ENCODE assay signal across 2 cellular contexts in the genomic region with DNA sequence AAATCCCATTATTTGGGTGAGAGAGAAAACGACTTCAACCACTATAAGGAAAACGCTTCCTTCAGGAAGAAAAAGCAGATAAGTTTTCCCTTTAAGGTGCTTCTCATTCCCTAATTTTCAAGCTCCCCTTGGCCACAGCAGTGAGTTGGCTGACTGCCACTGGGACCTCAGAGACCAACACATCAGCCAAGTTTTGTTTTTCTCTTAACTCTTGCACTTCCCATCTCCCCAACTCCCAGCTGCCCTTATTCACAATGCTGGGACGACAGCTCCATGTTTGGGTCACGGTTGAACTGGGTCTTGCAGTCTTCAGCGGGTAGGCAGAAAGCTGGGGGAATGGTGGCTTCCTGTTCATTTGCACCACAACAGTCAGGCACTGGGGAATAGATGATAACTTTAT.
TF ChIP-seq lines count a peak whose summit lies in the region.

No MANE protein-coding gene starts in this region.

TF ChIP-seq in IMR-90, 13 proteins besides CTCF, POLR2A, EP300 and RAD21:
- TF ChIP-seq CEBPB (IDR thresholded peaks at IDR 0.05; ENCODE audit: low read depth, low read length) = no peak
- TF ChIP-seq MAZ (IDR thresholded peaks at IDR 0.05; ENCODE audit: borderline replicate concordance, low read depth, low read length) = no peak
- no peak for TF ChIP-seq SMC3 (IDR thresholded peaks at IDR 0.05; ENCODE audit: low read depth, low read length)
- TF ChIP-seq CHD1 (IDR thresholded peaks at IDR 0.05; ENCODE audit: low read depth, low read length) = no peak
- TF ChIP-seq RFX5 (IDR thresholded peaks at IDR 0.05; ENCODE audit: low read depth, low read length) = no peak
- no peak for TF ChIP-seq BHLHE40 (IDR thresholded peaks at IDR 0.05; ENCODE audit: low read depth, low read length)
- TF ChIP-seq, protein P1, sequence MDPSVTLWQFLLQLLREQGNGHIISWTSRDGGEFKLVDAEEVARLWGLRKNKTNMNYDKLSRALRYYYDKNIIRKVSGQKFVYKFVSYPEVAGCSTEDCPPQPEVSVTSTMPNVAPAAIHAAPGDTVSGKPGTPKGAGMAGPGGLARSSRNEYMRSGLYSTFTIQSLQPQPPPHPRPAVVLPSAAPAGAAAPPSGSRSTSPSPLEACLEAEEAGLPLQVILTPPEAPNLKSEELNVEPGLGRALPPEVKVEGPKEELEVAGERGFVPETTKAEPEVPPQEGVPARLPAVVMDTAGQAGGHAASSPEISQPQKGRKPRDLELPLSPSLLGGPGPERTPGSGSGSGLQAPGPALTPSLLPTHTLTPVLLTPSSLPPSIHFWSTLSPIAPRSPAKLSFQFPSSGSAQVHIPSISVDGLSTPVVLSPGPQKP (IDR thresholded peaks at IDR 0.05; ENCODE audit: borderline replicate concordance, low read depth, low read length) = no peak
- TF ChIP-seq FOS (IDR thresholded peaks at IDR 0.05; ENCODE audit: low read depth, low read length) = no peak
- no peak for TF ChIP-seq RCOR1 (IDR thresholded peaks at IDR 0.05; ENCODE audit: insufficient replicate concordance, low read length)
- TF ChIP-seq, protein P2, sequence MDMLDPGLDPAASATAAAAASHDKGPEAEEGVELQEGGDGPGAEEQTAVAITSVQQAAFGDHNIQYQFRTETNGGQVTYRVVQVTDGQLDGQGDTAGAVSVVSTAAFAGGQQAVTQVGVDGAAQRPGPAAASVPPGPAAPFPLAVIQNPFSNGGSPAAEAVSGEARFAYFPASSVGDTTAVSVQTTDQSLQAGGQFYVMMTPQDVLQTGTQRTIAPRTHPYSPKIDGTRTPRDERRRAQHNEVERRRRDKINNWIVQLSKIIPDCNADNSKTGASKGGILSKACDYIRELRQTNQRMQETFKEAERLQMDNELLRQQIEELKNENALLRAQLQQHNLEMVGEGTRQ (IDR thresholded peaks at IDR 0.05; ENCODE audit: low read depth, low read length) = no peak
- no peak for TF ChIP-seq MAFK (IDR thresholded peaks at IDR 0.05; ENCODE audit: low read depth, low read length)
- no peak for TF ChIP-seq NFE2L2 (IDR thresholded peaks at IDR 0.05; ENCODE audit: low read depth, low read length)
- no peak for TF ChIP-seq MXI1 (IDR thresholded peaks at IDR 0.05; ENCODE audit: borderline replicate concordance, low read depth, low read length)

TF ChIP-seq in WTC11, 78 proteins besides CTCF, POLR2A, EP300 and RAD21:
- TF ChIP-seq, protein P3, sequence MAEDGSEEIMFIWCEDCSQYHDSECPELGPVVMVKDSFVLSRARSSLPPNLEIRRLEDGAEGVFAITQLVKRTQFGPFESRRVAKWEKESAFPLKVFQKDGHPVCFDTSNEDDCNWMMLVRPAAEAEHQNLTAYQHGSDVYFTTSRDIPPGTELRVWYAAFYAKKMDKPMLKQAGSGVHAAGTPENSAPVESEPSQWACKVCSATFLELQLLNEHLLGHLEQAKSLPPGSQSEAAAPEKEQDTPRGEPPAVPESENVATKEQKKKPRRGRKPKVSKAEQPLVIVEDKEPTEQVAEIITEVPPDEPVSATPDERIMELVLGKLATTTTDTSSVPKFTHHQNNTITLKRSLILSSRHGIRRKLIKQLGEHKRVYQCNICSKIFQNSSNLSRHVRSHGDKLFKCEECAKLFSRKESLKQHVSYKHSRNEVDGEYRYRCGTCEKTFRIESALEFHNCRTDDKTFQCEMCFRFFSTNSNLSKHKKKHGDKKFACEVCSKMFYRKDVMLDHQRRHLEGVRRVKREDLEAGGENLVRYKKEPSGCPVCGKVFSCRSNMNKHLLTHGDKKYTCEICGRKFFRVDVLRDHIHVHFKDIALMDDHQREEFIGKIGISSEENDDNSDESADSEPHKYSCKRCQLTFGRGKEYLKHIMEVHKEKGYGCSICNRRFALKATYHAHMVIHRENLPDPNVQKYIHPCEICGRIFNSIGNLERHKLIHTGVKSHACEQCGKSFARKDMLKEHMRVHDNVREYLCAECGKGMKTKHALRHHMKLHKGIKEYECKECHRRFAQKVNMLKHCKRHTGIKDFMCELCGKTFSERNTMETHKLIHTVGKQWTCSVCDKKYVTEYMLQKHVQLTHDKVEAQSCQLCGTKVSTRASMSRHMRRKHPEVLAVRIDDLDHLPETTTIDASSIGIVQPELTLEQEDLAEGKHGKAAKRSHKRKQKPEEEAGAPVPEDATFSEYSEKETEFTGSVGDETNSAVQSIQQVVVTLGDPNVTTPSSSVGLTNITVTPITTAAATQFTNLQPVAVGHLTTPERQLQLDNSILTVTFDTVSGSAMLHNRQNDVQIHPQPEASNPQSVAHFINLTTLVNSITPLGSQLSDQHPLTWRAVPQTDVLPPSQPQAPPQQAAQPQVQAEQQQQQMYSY (CRISPR knock-in tag; IDR thresholded peaks at IDR 0.05) = no peak
- TF ChIP-seq, protein P4, sequence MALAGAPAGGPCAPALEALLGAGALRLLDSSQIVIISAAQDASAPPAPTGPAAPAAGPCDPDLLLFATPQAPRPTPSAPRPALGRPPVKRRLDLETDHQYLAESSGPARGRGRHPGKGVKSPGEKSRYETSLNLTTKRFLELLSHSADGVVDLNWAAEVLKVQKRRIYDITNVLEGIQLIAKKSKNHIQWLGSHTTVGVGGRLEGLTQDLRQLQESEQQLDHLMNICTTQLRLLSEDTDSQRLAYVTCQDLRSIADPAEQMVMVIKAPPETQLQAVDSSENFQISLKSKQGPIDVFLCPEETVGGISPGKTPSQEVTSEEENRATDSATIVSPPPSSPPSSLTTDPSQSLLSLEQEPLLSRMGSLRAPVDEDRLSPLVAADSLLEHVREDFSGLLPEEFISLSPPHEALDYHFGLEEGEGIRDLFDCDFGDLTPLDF (CRISPR knock-in tag; IDR thresholded peaks at IDR 0.05) = no peak
- TF ChIP-seq, protein P5, sequence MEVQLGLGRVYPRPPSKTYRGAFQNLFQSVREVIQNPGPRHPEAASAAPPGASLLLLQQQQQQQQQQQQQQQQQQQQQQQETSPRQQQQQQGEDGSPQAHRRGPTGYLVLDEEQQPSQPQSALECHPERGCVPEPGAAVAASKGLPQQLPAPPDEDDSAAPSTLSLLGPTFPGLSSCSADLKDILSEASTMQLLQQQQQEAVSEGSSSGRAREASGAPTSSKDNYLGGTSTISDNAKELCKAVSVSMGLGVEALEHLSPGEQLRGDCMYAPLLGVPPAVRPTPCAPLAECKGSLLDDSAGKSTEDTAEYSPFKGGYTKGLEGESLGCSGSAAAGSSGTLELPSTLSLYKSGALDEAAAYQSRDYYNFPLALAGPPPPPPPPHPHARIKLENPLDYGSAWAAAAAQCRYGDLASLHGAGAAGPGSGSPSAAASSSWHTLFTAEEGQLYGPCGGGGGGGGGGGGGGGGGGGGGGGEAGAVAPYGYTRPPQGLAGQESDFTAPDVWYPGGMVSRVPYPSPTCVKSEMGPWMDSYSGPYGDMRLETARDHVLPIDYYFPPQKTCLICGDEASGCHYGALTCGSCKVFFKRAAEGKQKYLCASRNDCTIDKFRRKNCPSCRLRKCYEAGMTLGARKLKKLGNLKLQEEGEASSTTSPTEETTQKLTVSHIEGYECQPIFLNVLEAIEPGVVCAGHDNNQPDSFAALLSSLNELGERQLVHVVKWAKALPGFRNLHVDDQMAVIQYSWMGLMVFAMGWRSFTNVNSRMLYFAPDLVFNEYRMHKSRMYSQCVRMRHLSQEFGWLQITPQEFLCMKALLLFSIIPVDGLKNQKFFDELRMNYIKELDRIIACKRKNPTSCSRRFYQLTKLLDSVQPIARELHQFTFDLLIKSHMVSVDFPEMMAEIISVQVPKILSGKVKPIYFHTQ (CRISPR knock-in tag; IDR thresholded peaks at IDR 0.05) = no peak
- TF ChIP-seq, protein P6, sequence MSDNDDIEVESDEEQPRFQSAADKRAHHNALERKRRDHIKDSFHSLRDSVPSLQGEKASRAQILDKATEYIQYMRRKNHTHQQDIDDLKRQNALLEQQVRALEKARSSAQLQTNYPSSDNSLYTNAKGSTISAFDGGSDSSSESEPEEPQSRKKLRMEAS (CRISPR knock-in tag; IDR thresholded peaks at IDR 0.05) = no peak
